In the genomic region with DNA sequence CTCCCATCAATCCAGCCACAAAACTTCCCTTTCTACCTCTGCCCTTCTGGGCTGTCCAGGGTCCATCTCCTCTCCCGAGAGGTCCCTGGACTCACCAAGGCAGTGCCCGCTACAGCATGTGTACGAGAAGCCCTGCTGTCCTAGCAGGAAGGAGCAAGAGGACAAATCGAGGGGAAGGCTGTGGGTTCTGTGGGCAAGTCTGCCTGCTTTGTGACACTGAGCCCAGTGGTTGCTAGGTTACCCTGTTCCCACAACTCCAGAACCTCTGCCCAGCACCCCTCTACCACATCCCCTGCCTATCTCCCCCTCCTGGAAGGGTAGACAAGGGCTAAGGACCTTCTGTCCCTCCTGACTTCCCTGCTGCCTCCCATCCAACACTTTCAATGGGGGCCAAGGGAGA, we compare ENCODE assay signal across 24 cellular contexts. TPM values are rescaled to one million over a fixed set of nuclear protein-coding genes. Genes with fewer than 3 reads are reported as not detected.
DNase-seq lines count a peak whose midpoint lies in the region; ATAC-seq and TF ChIP-seq lines count a peak whose summit lies in the region.
"Had no signal": no experiment of that assay in that cellular context is flagged by ENCODE, and none has a peak within 500 bp of the region (broad histone marks: within the 10 kb centered on the region; RNA-seq: fewer than 3 reads in every experiment).

A gene with protein sequence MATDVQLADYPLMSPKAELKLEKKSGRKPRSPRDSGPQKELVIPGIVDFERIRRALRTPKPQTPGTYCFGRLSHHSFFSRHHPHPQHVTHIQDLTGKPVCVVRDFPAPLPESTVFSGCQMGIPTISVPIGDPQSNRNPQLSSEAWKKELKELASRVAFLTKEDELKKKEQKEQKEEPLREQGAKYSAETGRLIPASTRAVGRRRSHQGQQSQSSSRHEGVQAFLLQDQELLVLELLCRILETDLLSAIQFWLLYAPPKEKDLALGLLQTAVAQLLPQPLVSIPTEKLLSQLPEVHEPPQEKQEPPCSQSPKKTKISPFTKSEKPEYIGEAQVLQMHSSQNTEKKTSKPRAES (minus strand): TSS at position 188 of the 400 bp plus-strand sequence. CDS start 1,998 bp downstream, outside the sequence.

- peaks cover 36 to 70% (median 54%) of the 10 kb centered on the region in 10 experiments for H3K4me1 ChIP-seq in BLaER1 treated with 17β-estradiol and CSF1 and Interleukin-3, amounts not matched to agents 10 nM and 100 nM
- H3K4me1 ChIP-seq: pancreas had no signal

- H3K4me3 ChIP-seq in BLaER1 treated with 17β-estradiol and CSF1 and Interleukin-3, amounts not matched to agents 10 nM and 100 nM = peak within 1 kb of the TSS in 2 of 10 experiments; percentile 22 to 28; a peak in 2 of 20 replicates
- H3K4me3 ChIP-seq in Jurkat, Clone E6-1 (ENCODE audit: low read length) = no peak within 1 kb of the TSS
- H3K4me3 ChIP-seq: GM23338, pancreas had no signal

- peak within 1 kb of the TSS; percentile 63 to 91 (median 74) for H3K4me2 ChIP-seq in BLaER1 treated with 17β-estradiol and CSF1 and Interleukin-3, amounts not matched to agents 10 nM and 100 nM
- H3K4me2 ChIP-seq: GM23338, KMS-11 had no signal

- no peaks in the 10 kb centered on the region for H3K36me3 Mint-ChIP-seq in activated naive CD8-positive, alpha-beta T cell treated with anti-CD3 and anti-CD28 coated beads, Interleukin-2, amount 50 U/mL, for 24 hours (ENCODE audit: low read depth)
- no peaks in the 10 kb centered on the region for H3K36me3 Mint-ChIP-seq in natural killer cell
- no peaks in the 10 kb centered on the region for H3K36me3 Mint-ChIP-seq in activated T-helper 17 cell treated with anti-CD3 and anti-CD28 coated beads, Interleukin-2, amount 50 U/mL, for 72 hours (ENCODE audit: low read depth)
- H3K36me3 Mint-ChIP-seq: CD4-positive, CD25-positive, alpha-beta regulatory T cell had no signal

- H3K9me3 ChIP-seq in BLaER1 treated with 17β-estradiol and CSF1 and Interleukin-3, amounts not matched to agents 10 nM and 100 nM (replicated peaks in 1 of 11) = no peaks in the 10 kb centered on the region
- H3K9me3 ChIP-seq: pancreas had no signal

- no peaks in the 10 kb centered on the region for H3K36me3 ChIP-seq in BLaER1 treated with 17β-estradiol and CSF1 and Interleukin-3, amounts not matched to agents 10 nM and 100 nM
- H3K36me3 ChIP-seq: pancreas had no signal

- peak within 1 kb of the TSS in 9 of 11 experiments; percentile 29 to 65 (median 50); a peak in 15 of 22 replicates for H3K27ac ChIP-seq in BLaER1 treated with 17β-estradiol and CSF1 and Interleukin-3, amounts not matched to agents 10 nM and 100 nM
- H3K27ac ChIP-seq: KMS-11, pancreas had no signal

- H3K27me3 ChIP-seq in BLaER1 treated with 17β-estradiol and CSF1 and Interleukin-3, amounts not matched to agents 10 nM and 100 nM = no peaks in the 10 kb centered on the region
- H3K27me3 ChIP-seq: pancreas had no signal

- no peak within 1 kb of the TSS for H3K4me3 Mint-ChIP-seq in activated naive CD8-positive, alpha-beta T cell treated with anti-CD3 and anti-CD28 coated beads, Interleukin-2, amount 50 U/mL, for 24 hours
- H3K4me3 Mint-ChIP-seq in natural killer cell = peak within 1 kb of the TSS; percentile 35
- H3K4me3 Mint-ChIP-seq in activated T-helper 17 cell treated with anti-CD3 and anti-CD28 coated beads, Interleukin-2, amount 50 U/mL, for 72 hours = no peak within 1 kb of the TSS
- H3K4me3 Mint-ChIP-seq: activated CD4-positive, alpha-beta T cell treated with anti-CD3 and anti-CD28 coated beads for 36 hours; CD4-positive, CD25-positive, alpha-beta regulatory T cell; GM23338 had no signal

- H3K9me3 Mint-ChIP-seq in activated naive CD8-positive, alpha-beta T cell treated with anti-CD3 and anti-CD28 coated beads, Interleukin-2, amount 50 U/mL, for 24 hours = no peaks in the 10 kb centered on the region
- no peaks in the 10 kb centered on the region for H3K9me3 Mint-ChIP-seq in natural killer cell
- H3K9me3 Mint-ChIP-seq in activated T-helper 17 cell treated with anti-CD3 and anti-CD28 coated beads, Interleukin-2, amount 50 U/mL, for 72 hours = no peaks in the 10 kb centered on the region
- H3K9me3 Mint-ChIP-seq: CD4-positive, CD25-positive, alpha-beta regulatory T cell; GM23338 had no signal

- peak within 1 kb of the TSS in 8 of 11 experiments; percentile 2 to 46 (median 16); a peak in 12 of 22 replicates for H3K9ac ChIP-seq in BLaER1 treated with 17β-estradiol and CSF1 and Interleukin-3, amounts not matched to agents 10 nM and 100 nM
- H3K9ac ChIP-seq: KMS-11 had no signal

- peaks cover 25% of the 10 kb centered on the region for H3K4me1 Mint-ChIP-seq in activated naive CD8-positive, alpha-beta T cell treated with anti-CD3 and anti-CD28 coated beads, Interleukin-2, amount 50 U/mL, for 24 hours
- H3K4me1 Mint-ChIP-seq in natural killer cell = peaks cover 43 to 48% of the 10 kb centered on the region in 2 donors
- H3K4me1 Mint-ChIP-seq in activated T-helper 17 cell treated with anti-CD3 and anti-CD28 coated beads, Interleukin-2, amount 50 U/mL, for 72 hours = peaks cover 8% of the 10 kb centered on the region
- H3K4me1 Mint-ChIP-seq: CD4-positive, CD25-positive, alpha-beta regulatory T cell; GM23338 had no signal

- no peaks in the 10 kb centered on the region for H4K20me1 ChIP-seq in BLaER1 treated with 17β-estradiol and CSF1 and Interleukin-3, amounts not matched to agents 10 nM and 100 nM

- intact Hi-C loops in natural killer cell (cut with micrococcal nuclease) = no loop called here

- H3K27me3 Mint-ChIP-seq in activated naive CD8-positive, alpha-beta T cell treated with anti-CD3 and anti-CD28 coated beads, Interleukin-2, amount 50 U/mL, for 24 hours = peaks cover 2% of the 10 kb centered on the region
- H3K27me3 Mint-ChIP-seq in natural killer cell (ENCODE audit: low read depth in 2 of 2) = no peaks in the 10 kb centered on the region
- peaks cover 6% of the 10 kb centered on the region for H3K27me3 Mint-ChIP-seq in activated T-helper 17 cell treated with anti-CD3 and anti-CD28 coated beads, Interleukin-2, amount 50 U/mL, for 72 hours

- peak within 1 kb of the TSS; percentile 4 for H3K27ac Mint-ChIP-seq in activated naive CD8-positive, alpha-beta T cell treated with anti-CD3 and anti-CD28 coated beads, Interleukin-2, amount 50 U/mL, for 24 hours
- peak within 1 kb of the TSS; percentile 16 to 72 for H3K27ac Mint-ChIP-seq in natural killer cell
- H3K27ac Mint-ChIP-seq in activated T-helper 17 cell treated with anti-CD3 and anti-CD28 coated beads, Interleukin-2, amount 50 U/mL, for 72 hours = no peak within 1 kb of the TSS
- H3K27ac Mint-ChIP-seq: activated CD4-positive, alpha-beta T cell treated with anti-CD3 and anti-CD28 coated beads for 36 hours; CD4-positive, CD25-positive, alpha-beta regulatory T cell; GM23338 had no signal

- peak; percentile 39 for ATAC-seq in activated naive CD8-positive, alpha-beta T cell treated with anti-CD3 and anti-CD28 coated beads, Interleukin-2, amount 50 U/mL, for 24 hours
- peak in 2 of 3 donors; percentile 54 to 82 for ATAC-seq in natural killer cell
- no peak for ATAC-seq in activated T-helper 17 cell treated with anti-CD3 and anti-CD28 coated beads, Interleukin-2, amount 50 U/mL, for 72 hours (replicated peaks)
- ATAC-seq: activated CD4-positive, alpha-beta T cell treated with anti-CD3 and anti-CD28 coated beads for 36 hours; GM23338; sciatic nerve had no signal

- no peak for TF ChIP-seq CTCF in natural killer cell (IDR thresholded peaks at IDR 0.05)

- DNase-seq in Jurkat, Clone E6-1 (ENCODE audit: low read depth, low spot score) = peak; percentile 45
- DNase-seq in activated naive CD8-positive, alpha-beta T cell treated with anti-CD3 and anti-CD28 coated beads, Interleukin-2, amount 50 U/mL, for 24 hours = no peak
- DNase-seq in natural killer cell = no peak
- DNase-seq in NCI-H226 = no peak
- DNase-seq in DMS 273 treated with DMSO at 0.1 percent for 48 hours (lab: John Stamatoyannopoulos, UW) = no peak
- no peak for DNase-seq in GOT3 (lab: John Stamatoyannopoulos, UW)
- DNase-seq: activated CD4-positive, alpha-beta T cell treated with anti-CD3 and anti-CD28 coated beads for 36 hours; activated CD8-positive, alpha-beta memory T cell treated with anti-CD3 and anti-CD28 coated beads, Interleukin-2, amount 50 U/mL, for 48 hours; activated effector memory CD4-positive, alpha-beta T cell treated with Interleukin-2 at 50 U/mL for 16 hours; CD4-positive, CD25-positive, alpha-beta regulatory T cell; dermis blood vessel endothelial cell; NCI-H1105; NCI-H2029 treated with DMSO at 0.1 percent for 48 hours; NCI-H510A treated with DMSO at 0.1 percent for 48 hours; pancreas had no signal

RNA-seq across cellular contexts. Expression of the gene that starts here (rescaled TPM):
- not detected for polyA plus RNA-seq in Jurkat, Clone E6-1 (2012; ENCODE audit: insufficient read depth, insufficient read length)
- under 1 TPM in 1 of 3 donors, not detected in 2; 0.16 TPM for total RNA-seq in natural killer cell
- not detected for total RNA-seq in activated T-helper 17 cell treated with anti-CD3 and anti-CD28 coated beads, Interleukin-2, amount 50 U/mL, for 72 hours
- total RNA-seq: activated CD4-positive, alpha-beta T cell treated with anti-CD3 and anti-CD28 coated beads for 36 hours; CD4-positive, CD25-positive, alpha-beta regulatory T cell; dermis blood vessel endothelial cell; fibroblast of villous mesenchyme; GM23338; mammary epithelial cell; pancreas; sciatic nerve; temporal lobe had no signal
- polyA plus RNA-seq: AG04450; CD4-positive, CD25-positive, alpha-beta regulatory T cell; GM23338; mammary epithelial cell; pancreas had no signal

Comparison
In these comparisons a context has a peak if more than half of its experiments do, and no peak if none do; other contexts are left out.
1. Peak in ATAC-seq in natural killer cell; RNA of the gene not detected or under 1 TPM.